ENCODE assay signal across 16 cellular contexts in genomic region chr3:105611304-105612192, GRCh38.
DNase-seq lines count a peak whose midpoint lies in the region; ATAC-seq lines count a peak whose summit lies in the region.
"Had no signal": no experiment of that assay in that cellular context is flagged by ENCODE, and none has a peak within 500 bp of the region (broad histone marks: within the 10 kb centered on the region; RNA-seq: fewer than 3 reads in every experiment).

No MANE protein-coding gene starts in this region.

- H3K27ac Mint-ChIP-seq in activated CD8-positive, alpha-beta memory T cell treated with anti-CD3 and anti-CD28 coated beads, Interleukin-2, amount 10 ng/mL, durations not matched to agents 7 days and 5 days, result no peak overlapping the region
- H3K27ac Mint-ChIP-seq: activated CD4-positive, alpha-beta T cell treated with anti-CD3 and anti-CD28 coated beads, Interleukin-2, amount 10 ng/mL, durations not matched to agents 7 days and 5 days; activated naive CD8-positive, alpha-beta T cell treated with anti-CD3 and anti-CD28 coated beads for 36 hours had no signal

- H3K4me1 Mint-ChIP-seq in activated CD8-positive, alpha-beta memory T cell treated with anti-CD3 and anti-CD28 coated beads, Interleukin-2, amount 10 ng/mL, durations not matched to agents 7 days and 5 days, result no peaks in the 10 kb centered on the region
- H3K4me1 Mint-ChIP-seq: activated CD4-positive, alpha-beta T cell treated with anti-CD3 and anti-CD28 coated beads, Interleukin-2, amount 10 ng/mL, durations not matched to agents 7 days and 5 days; activated naive CD8-positive, alpha-beta T cell treated with anti-CD3 and anti-CD28 coated beads for 36 hours had no signal

- CTCF ChIA-PET in activated CD8-positive, alpha-beta memory T cell treated with anti-CD3 and anti-CD28 coated beads, Interleukin-2, amount 10 ng/mL, durations not matched to agents 7 days and 5 days (lab: Charles Lee), result no interaction called here

- no peaks in the 10 kb centered on the region for H3K27me3 Mint-ChIP-seq in activated CD8-positive, alpha-beta memory T cell treated with anti-CD3 and anti-CD28 coated beads, Interleukin-2, amount 10 ng/mL, durations not matched to agents 7 days and 5 days
- H3K27me3 Mint-ChIP-seq: activated CD4-positive, alpha-beta T cell treated with anti-CD3 and anti-CD28 coated beads, Interleukin-2, amount 10 ng/mL, durations not matched to agents 7 days and 5 days; activated naive CD8-positive, alpha-beta T cell treated with anti-CD3 and anti-CD28 coated beads for 36 hours had no signal

- DNase-seq in DMS153 (lab: John Stamatoyannopoulos, UW) (peak; percentile 33), DMS153 treated with DMSO at 0.1 percent for 48 hours (lab: John Stamatoyannopoulos, UW; ENCODE audit: unreplicated experiment) (no peak), NCI-H748 treated with DMSO at 0.1 percent for 48 hours (lab: John Stamatoyannopoulos, UW) (peak; percentile 27), iPS-NIHi11 (ENCODE audit: low spot score) (peak; percentile 11), renal cortical epithelial cell (ENCODE audit: low read depth) (peak; percentile 13)
- DNase-seq in activated CD8-positive, alpha-beta memory T cell treated with anti-CD3 and anti-CD28 coated beads, Interleukin-2, amount 10 ng/mL, durations not matched to agents 7 days and 5 days, result no peak
- DNase-seq: activated CD4-positive, alpha-beta T cell treated with anti-CD3 and anti-CD28 coated beads, Interleukin-2, amount 10 ng/mL, durations not matched to agents 7 days and 5 days; activated naive CD8-positive, alpha-beta T cell treated with anti-CD3 and anti-CD28 coated beads for 36 hours; activated T-cell treated with anti-CD3 and anti-CD28 coated beads, Interleukin-2, amount 50 U/mL, for 1 hour; esophagus squamous epithelium; IMR-90; NCI-H1092; NCI-H226; occipital lobe had no signal

- no peak overlapping the region for H3K4me3 Mint-ChIP-seq in activated CD8-positive, alpha-beta memory T cell treated with anti-CD3 and anti-CD28 coated beads, Interleukin-2, amount 10 ng/mL, durations not matched to agents 7 days and 5 days
- H3K4me3 Mint-ChIP-seq: activated CD4-positive, alpha-beta T cell treated with anti-CD3 and anti-CD28 coated beads, Interleukin-2, amount 10 ng/mL, durations not matched to agents 7 days and 5 days; activated naive CD8-positive, alpha-beta T cell treated with anti-CD3 and anti-CD28 coated beads for 36 hours had no signal

- ATAC-seq in GM21717 (IDR thresholded peaks at IDR 0.05; ENCODE audit: unreplicated experiment), result no peak
- ATAC-seq in activated CD8-positive, alpha-beta memory T cell treated with anti-CD3 and anti-CD28 coated beads, Interleukin-2, amount 10 ng/mL, durations not matched to agents 7 days and 5 days, result no peak
- ATAC-seq in GM19324 (IDR thresholded peaks at IDR 0.05; ENCODE audit: low FRiP score, unreplicated experiment), result no peak

- no peaks in the 10 kb centered on the region for H3K36me3 Mint-ChIP-seq in activated CD8-positive, alpha-beta memory T cell treated with anti-CD3 and anti-CD28 coated beads, Interleukin-2, amount 10 ng/mL, durations not matched to agents 7 days and 5 days
- H3K36me3 Mint-ChIP-seq: activated naive CD8-positive, alpha-beta T cell treated with anti-CD3 and anti-CD28 coated beads for 36 hours had no signal

- no peaks in the 10 kb centered on the region for H3K9me3 Mint-ChIP-seq in activated CD8-positive, alpha-beta memory T cell treated with anti-CD3 and anti-CD28 coated beads, Interleukin-2, amount 10 ng/mL, durations not matched to agents 7 days and 5 days (ENCODE audit: low read depth)
- H3K9me3 Mint-ChIP-seq: activated CD4-positive, alpha-beta T cell treated with anti-CD3 and anti-CD28 coated beads, Interleukin-2, amount 10 ng/mL, durations not matched to agents 7 days and 5 days; activated naive CD8-positive, alpha-beta T cell treated with anti-CD3 and anti-CD28 coated beads for 36 hours had no signal

Comparison
In these comparisons a context has a peak if more than half of its experiments do, and no peak if none do; other contexts are left out.
1. DNase-seq: peak in DMS153 (single experiment), NCI-H748 treated with DMSO at 0.1 percent for 48 hours (single experiment), iPS-NIHi11 (single experiment) and renal cortical epithelial cell (single experiment); none in DMS153 treated with DMSO at 0.1 percent for 48 hours (single experiment) and activated CD8-positive, alpha-beta memory T cell treated with anti-CD3 and anti-CD28 coated beads, Interleukin-2, amount 10 ng/mL, durations not matched to agents 7 days and 5 days (single experiment).